Comparison of ENCODE assay signal across 20 cellular contexts in the genomic region with DNA sequence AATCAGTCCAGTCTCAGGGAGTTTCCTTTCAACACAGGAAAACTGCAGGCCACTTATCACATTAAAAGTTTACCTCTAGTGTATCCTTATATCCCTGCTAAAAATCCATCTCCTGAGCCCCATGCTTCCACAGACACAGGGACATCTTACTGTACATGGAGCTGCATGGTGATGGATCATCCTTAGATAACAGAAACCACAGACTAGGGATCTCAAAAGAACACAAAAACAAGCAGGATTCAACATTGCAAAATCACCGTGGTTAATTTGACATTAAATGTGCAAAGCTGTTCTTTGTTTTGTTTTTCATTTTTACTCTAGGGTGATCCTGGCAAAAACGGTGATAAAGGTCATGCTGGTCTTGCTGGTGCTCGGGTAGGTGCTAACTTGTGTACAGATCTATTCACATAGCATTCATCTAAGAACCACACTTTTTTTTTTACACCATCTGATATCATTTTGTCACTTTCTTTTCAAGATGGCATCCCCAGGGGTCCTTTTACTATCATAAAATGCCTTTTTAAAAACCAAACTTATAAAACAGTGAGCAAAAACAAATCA. TPM values are rescaled to one million over a fixed set of nuclear protein-coding genes. Genes with fewer than 3 reads are reported as not detected.
DNase-seq lines count a peak whose midpoint lies in the region; ATAC-seq, FAIRE-seq and TF ChIP-seq lines count a peak whose summit lies in the region.
"Had no signal": no experiment of that assay in that cellular context is flagged by ENCODE, and none has a peak within 500 bp of the region (broad histone marks: within the 10 kb centered on the region; RNA-seq: fewer than 3 reads in every experiment).

No MANE protein-coding gene starts in this region.

- H3K4me3 ChIP-seq in ACC112 (ENCODE audit: low read depth, low read length) (peak overlapping the region; percentile 28), adipocyte (ENCODE audit: low read length) (peak overlapping the region; percentile 31), fibroblast of villous mesenchyme (ENCODE audit: low read depth, low read length) (no peak overlapping the region), gastrocnemius medialis (no peak overlapping the region), kidney (ENCODE audit: low read length in 2 of 2) (no peak overlapping the region)
- H3K4me3 ChIP-seq: BLaER1 had no signal

- intact Hi-C loops in gastrocnemius medialis (cut with DNase I; ENCODE audit: low total_unique reads) (no loop called here), kidney (cut with DNase I) (no loop called here)

- H2AFZ ChIP-seq in ACC112 (ENCODE audit: low read length, unreplicated experiment) = no peak overlapping the region

- TF ChIP-seq CTCF in fibroblast of villous mesenchyme (IDR thresholded peaks at IDR 0.05; ENCODE audit: insufficient read depth, low read depth, low read length) (no peak), gastrocnemius medialis (IDR thresholded peaks at IDR 0.05 in 4 of 5, conservative IDR thresholded peaks at IDR 0.05 in 1 of 5) (no peak), kidney (IDR thresholded peaks at IDR 0.05; ENCODE audit: borderline replicate concordance, extremely low read depth, insufficient read depth) (no peak), type B pancreatic cell (conservative IDR thresholded peaks at IDR 0.05) (no peak)

- peaks cover 92% of the 10 kb centered on the region for H3K4me1 ChIP-seq in ACC112 (ENCODE audit: control insufficient read depth, insufficient read depth, low read length, unreplicated experiment)
- peaks cover 100% of the 10 kb centered on the region for H3K4me1 ChIP-seq in adipocyte (ENCODE audit: control insufficient read depth, insufficient read depth, low read length)
- no peaks in the 10 kb centered on the region for H3K4me1 ChIP-seq in gastrocnemius medialis
- H3K4me1 ChIP-seq in kidney (ENCODE audit: control insufficient read depth in 1 of 2, insufficient read depth in 1 of 2, low read depth in 1 of 2, low read length in 2 of 2) = no peaks in the 10 kb centered on the region

- peaks cover 47% of the 10 kb centered on the region for H3K79me2 ChIP-seq in ACC112 (ENCODE audit: control insufficient read depth, insufficient read depth, low read length, unreplicated experiment)

- no peaks in the 10 kb centered on the region for H3K27me3 Mint-ChIP-seq in type B pancreatic cell

- ATAC-seq in gastrocnemius medialis = no peak
- ATAC-seq: left colon had no signal

- H3K36me3 ChIP-seq in ACC112 (ENCODE audit: insufficient read depth, low read length) (peaks cover 88% of the 10 kb centered on the region), adipocyte (ENCODE audit: control insufficient read depth, insufficient read depth, low read length, severe bottlenecking) (peaks cover 100% of the 10 kb centered on the region), gastrocnemius medialis (no peaks in the 10 kb centered on the region), kidney (ENCODE audit: control insufficient read depth in 1 of 2, insufficient read depth in 2 of 2, low read length in 2 of 2) (peaks cover 0 to 4% of the 10 kb centered on the region in 2 donors)
- H3K36me3 ChIP-seq: BLaER1 had no signal

- DNase-seq in adipocyte (ENCODE audit: low read depth) = no peak
- peak; percentile 71 for DNase-seq in fibroblast of villous mesenchyme (ENCODE audit: low read depth)
- DNase-seq in gastrocnemius medialis = no peak
- no peak for DNase-seq in DMS114 treated with DMSO at 0.1 percent for 48 hours (lab: John Stamatoyannopoulos, UW; ENCODE audit: unreplicated experiment)
- no peak for DNase-seq in kidney
- no peak for DNase-seq in activated CD4-positive, alpha-beta T cell treated with anti-CD3 and anti-CD28 coated beads for 1 hour
- no peak for DNase-seq in type B pancreatic cell (ENCODE audit: extremely low spot score, unreplicated experiment)
- DNase-seq: activated CD4-positive, alpha-beta T cell treated with anti-CD3 and anti-CD28 coated beads, Interleukin-2, amount 10 ng/mL, durations not matched to agents 24 days and 14 days; glutamatergic neuron; left colon; NCI-H146; NCI-H2171 treated with DMSO at 0.1 percent for 48 hours; NCI-H69; SIG-M5; stimulated activated CD4-positive, alpha-beta T cell treated with anti-CD3 and anti-CD28 coated beads, Interleukin-4, amount 100 ng/mL, for 4 hours had no signal

- H3K27me3 ChIP-seq in ACC112 (ENCODE audit: insufficient read depth, low read length) (no peaks in the 10 kb centered on the region), adipocyte (replicated peaks; ENCODE audit: control insufficient read depth, insufficient read depth, low read length) (no peaks in the 10 kb centered on the region), gastrocnemius medialis (no peaks in the 10 kb centered on the region)
- H3K27me3 ChIP-seq: BLaER1 had no signal

- no peak for TF ChIP-seq POLR2A in gastrocnemius medialis (IDR thresholded peaks at IDR 0.05)

- peak overlapping the region; percentile 97 for H3K9ac ChIP-seq in adipocyte (ENCODE audit: low read length)
- no peak overlapping the region for H3K9ac ChIP-seq in kidney (ENCODE audit: low read length in 2 of 2)
- H3K9ac ChIP-seq: BLaER1 had no signal

- in situ Hi-C loops in gastrocnemius medialis (cut with MboI; ENCODE audit: low sequenced_read_pairs in 4 of 4) = no loop called here

- no peaks in the 10 kb centered on the region for H3K9me3 Mint-ChIP-seq in type B pancreatic cell
- H3K9me3 Mint-ChIP-seq: activated CD4-positive, alpha-beta T cell treated with anti-CD3 and anti-CD28 coated beads, Interleukin-2, amount 10 ng/mL, durations not matched to agents 24 days and 14 days; IgD-negative memory B cell; neural crest cell had no signal

- H3K4me3 Mint-ChIP-seq in type B pancreatic cell = no peak overlapping the region
- H3K4me3 Mint-ChIP-seq: activated CD4-positive, alpha-beta T cell treated with anti-CD3 and anti-CD28 coated beads, Interleukin-2, amount 10 ng/mL, durations not matched to agents 24 days and 14 days; IgD-negative memory B cell; neural crest cell had no signal

- peaks cover 17% of the 10 kb centered on the region for H3K36me3 Mint-ChIP-seq in type B pancreatic cell
- H3K36me3 Mint-ChIP-seq: IgD-negative memory B cell had no signal

- H3K4me1 Mint-ChIP-seq in type B pancreatic cell (ENCODE audit: unreplicated experiment) = peaks cover 5% of the 10 kb centered on the region
- H3K4me1 Mint-ChIP-seq: activated CD4-positive, alpha-beta T cell treated with anti-CD3 and anti-CD28 coated beads, Interleukin-2, amount 10 ng/mL, durations not matched to agents 24 days and 14 days; neural crest cell had no signal

- no peak overlapping the region for H3K27ac Mint-ChIP-seq in type B pancreatic cell
- H3K27ac Mint-ChIP-seq: activated CD4-positive, alpha-beta T cell treated with anti-CD3 and anti-CD28 coated beads, Interleukin-2, amount 10 ng/mL, durations not matched to agents 24 days and 14 days; IgD-negative memory B cell had no signal

- FAIRE-seq in kidney (lab: Jason Lieb, UNC) = no peak

- H3K27ac ChIP-seq in ACC112 (ENCODE audit: low read depth, low read length) = peak overlapping the region; percentile 93
- peak overlapping the region in 3 of 4 donors; percentile 24 to 45 (median 31) for H3K27ac ChIP-seq in gastrocnemius medialis
- H3K27ac ChIP-seq in kidney (ENCODE audit: low read depth in 2 of 2, low read length in 2 of 2) = no peak overlapping the region
- H3K27ac ChIP-seq: BLaER1, epithelial cell of prostate had no signal

- H3K9me3 ChIP-seq in adipocyte (ENCODE audit: control insufficient read depth, low read length) (no peaks in the 10 kb centered on the region), gastrocnemius medialis (no peaks in the 10 kb centered on the region), kidney (ENCODE audit: control insufficient read depth in 1 of 2, low read length in 2 of 2) (no peaks in the 10 kb centered on the region)
- H3K9me3 ChIP-seq: BLaER1 had no signal

RNA-seq across cellular contexts. Expression of gene COL1A2, which starts 18.1 kb away (rescaled TPM):
- 2,828 and 5,152 TPM in 2 replicates for total RNA-seq in fibroblast of villous mesenchyme
- 10 to 100 TPM; 11.2 to 43.6 (median 18.7) TPM for total RNA-seq in gastrocnemius medialis
- 149 TPM for total RNA-seq in kidney
- 51.4 TPM for polyA plus RNA-seq in kidney (ENCODE audit: insufficient read depth, low read depth, low replicate concordance)
- 23.0 and 692 TPM in 2 replicates for total RNA-seq in type B pancreatic cell (ENCODE audit: low replicate concordance)
- polyA plus RNA-seq: IgD-negative memory B cell had no signal

Comparison
In these comparisons a context has a peak if more than half of its experiments do, and no peak if none do; other contexts are left out.
1. H3K27ac ChIP-seq: peak in ACC112 (single experiment) and gastrocnemius medialis (3 of 4); none in kidney (0 of 2).
2. H3K4me3 ChIP-seq: peak in ACC112 (single experiment) and adipocyte (single experiment); none in fibroblast of villous mesenchyme (single experiment), gastrocnemius medialis (0 of 4) and kidney (0 of 2).